ENCODE assay signal across 12 cellular contexts in genomic region chr2:152542344-152542994, GRCh38.
A peak's percentile ranks its signal among the peaks of the same experiment; 100 is the strongest.
DNase-seq lines count a peak whose midpoint lies in the region; TF ChIP-seq lines count a peak whose summit lies in the region.
"Had no signal": no experiment of that assay in that cellular context is flagged by ENCODE, and none has a peak within 500 bp of the region (broad histone marks: within the 10 kb centered on the region; RNA-seq: fewer than 3 reads in every experiment).

No MANE protein-coding gene starts in this region.

- H3K27ac Mint-ChIP-seq in neural progenitor cell: peak overlapping the region; percentile 50
- H3K27ac Mint-ChIP-seq: activated T-cell treated with anti-CD3 and anti-CD28 coated beads, Interleukin-2, amount 50 U/mL, for 24 hours had no signal

- peaks cover 3% of the 10 kb centered on the region for H3K27me3 Mint-ChIP-seq in neural progenitor cell (ENCODE audit: insufficient read depth, low read depth)

- no peak for TF ChIP-seq POLR2A in erythroblast (IDR thresholded peaks at IDR 0.05; ENCODE audit: low read length)

- H3K4me1 ChIP-seq in ACC112 (ENCODE audit: control insufficient read depth, insufficient read depth, low read length, unreplicated experiment) (peaks cover 22% of the 10 kb centered on the region), neural progenitor cell (peaks cover 36% of the 10 kb centered on the region)

- peak overlapping the region; percentile 10 for H3K4me2 ChIP-seq in neural progenitor cell

- H3K36me3 Mint-ChIP-seq in neural progenitor cell: peaks cover 5% of the 10 kb centered on the region

- H3K9ac ChIP-seq in neural progenitor cell: no peak overlapping the region

- peaks cover 7% of the 10 kb centered on the region for H3K79me2 ChIP-seq in ACC112 (ENCODE audit: control insufficient read depth, insufficient read depth, low read length, unreplicated experiment)
- peaks cover 27% of the 10 kb centered on the region for H3K79me2 ChIP-seq in neural progenitor cell (ENCODE audit: low read depth)

- TF ChIP-seq CTCF in neural progenitor cell (IDR thresholded peaks at IDR 0.05): no peak

- H3F3A ChIP-seq in neural progenitor cell (ENCODE audit: low read depth): peaks cover 17% of the 10 kb centered on the region

- no peaks in the 10 kb centered on the region for H3K27me3 ChIP-seq in ACC112 (ENCODE audit: insufficient read depth, low read length)
- no peaks in the 10 kb centered on the region for H3K27me3 ChIP-seq in neural progenitor cell

- no peaks in the 10 kb centered on the region for H3K9me3 Mint-ChIP-seq in neural progenitor cell
- H3K9me3 Mint-ChIP-seq: activated T-cell treated with anti-CD3 and anti-CD28 coated beads, Interleukin-2, amount 50 U/mL, for 24 hours had no signal

- no peaks in the 10 kb centered on the region for H3K36me3 ChIP-seq in ACC112 (ENCODE audit: insufficient read depth, low read length)
- H3K36me3 ChIP-seq in neural progenitor cell: no peaks in the 10 kb centered on the region

- H3K4me1 Mint-ChIP-seq in neural progenitor cell: peaks cover 41% of the 10 kb centered on the region

- H2AFZ ChIP-seq in ACC112 (ENCODE audit: low read length, unreplicated experiment): no peak overlapping the region
- H2AFZ ChIP-seq in neural progenitor cell (replicated peaks): no peak overlapping the region

- peak overlapping the region; percentile 0; the same call in 1 of the 2 replicates for H3K4me3 ChIP-seq in ACC112 (ENCODE audit: low read depth, low read length)
- H3K4me3 ChIP-seq in neural progenitor cell: no peak overlapping the region
- H3K4me3 ChIP-seq: skin epidermis had no signal

- peak; percentile 15 for DNase-seq in LHCN-M2 (ENCODE audit: low read depth)
- DNase-seq in dermis blood vessel endothelial cell: peak; percentile 21
- no peak for DNase-seq in neural progenitor cell (ENCODE audit: low spot score)
- no peak for DNase-seq in erythroblast (lab: John Stamatoyannopoulos, UW)
- DNase-seq in NCI-H1436 treated with DMSO at 0.1 percent for 48 hours (lab: John Stamatoyannopoulos, UW): no peak
- no peak for DNase-seq in DMS 273 (lab: John Stamatoyannopoulos, UW; ENCODE audit: unreplicated experiment)
- DNase-seq in foreskin melanocyte: no peak
- DNase-seq: activated T-cell treated with anti-CD3 and anti-CD28 coated beads, Interleukin-2, amount 50 U/mL, for 24 hours; NCI-H2171 treated with DMSO at 0.1 percent for 48 hours; RPMI8226 had no signal

- H3K27ac ChIP-seq in ACC112 (ENCODE audit: low read depth, low read length): peak overlapping the region; percentile 87
- peak overlapping the region; percentile 78 for H3K27ac ChIP-seq in neural progenitor cell

- no peak overlapping the region for H3K4me3 Mint-ChIP-seq in neural progenitor cell
- H3K4me3 Mint-ChIP-seq: activated T-cell treated with anti-CD3 and anti-CD28 coated beads, Interleukin-2, amount 50 U/mL, for 24 hours had no signal

- peaks cover 27% of the 10 kb centered on the region for H4K20me1 ChIP-seq in neural progenitor cell (ENCODE audit: low read depth)

- no peaks in the 10 kb centered on the region for H3K9me3 ChIP-seq in neural progenitor cell (ENCODE audit: low read depth)

Comparison
In these comparisons a context has a peak if more than half of its experiments do, and no peak if none do; other contexts are left out.
1. DNase-seq: peak in LHCN-M2 (single experiment) and dermis blood vessel endothelial cell (single experiment); none in neural progenitor cell (single experiment), erythroblast (0 of 2), NCI-H1436 treated with DMSO at 0.1 percent for 48 hours (single experiment), DMS 273 (single experiment) and foreskin melanocyte (single experiment).